1 cellular context compared by ENCODE assay signal in the genomic region with DNA sequence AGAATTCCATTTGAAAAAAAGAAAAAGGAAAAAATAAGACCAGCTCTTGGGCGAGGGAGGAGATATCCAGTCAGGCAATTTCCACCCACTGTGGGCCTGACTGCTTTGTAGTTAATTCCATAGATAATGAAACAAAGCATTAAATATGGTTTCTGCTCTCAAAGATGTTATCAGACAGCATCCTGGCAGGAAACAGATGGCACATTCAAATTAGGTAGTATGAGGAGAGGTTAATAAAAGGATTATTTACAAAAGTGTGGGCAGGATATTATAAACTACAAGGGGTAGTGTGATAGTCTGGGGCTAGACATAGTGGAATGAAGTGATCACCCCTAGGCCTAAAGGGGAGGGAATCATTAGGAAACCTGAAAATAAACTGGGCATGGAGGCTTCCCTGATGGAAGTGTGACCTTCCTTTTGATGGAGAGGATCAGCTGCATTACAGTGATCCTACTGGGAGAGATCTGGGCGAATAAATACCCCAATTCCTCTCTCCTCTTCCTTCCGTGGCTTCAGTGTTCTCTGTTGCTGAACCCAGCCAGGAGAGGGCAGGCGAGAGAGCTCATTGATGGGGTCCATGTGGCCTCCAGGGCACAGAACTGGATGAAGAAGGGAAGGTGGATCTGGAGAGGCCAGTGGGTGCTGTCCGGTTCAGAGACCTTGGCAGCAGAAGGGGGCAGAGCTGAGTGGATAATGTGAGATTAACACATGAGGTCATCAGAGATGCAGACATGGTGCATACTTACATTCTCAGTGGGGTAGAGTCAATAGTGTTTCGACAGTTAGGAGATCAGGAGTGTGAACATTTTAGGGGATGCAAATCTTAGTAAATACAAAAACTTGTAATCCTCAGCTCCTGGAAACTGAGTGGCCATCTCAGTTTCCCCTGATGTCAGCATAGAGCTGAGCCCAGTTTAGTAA.
TF ChIP-seq lines count a peak whose summit lies in the region.

No MANE protein-coding gene starts in this region.

TF ChIP-seq in SK-N-SH, 30 proteins besides CTCF, POLR2A, EP300 and RAD21 (continued from another document):
- TF ChIP-seq NFIC (IDR thresholded peaks at IDR 0.05; ENCODE audit: borderline replicate concordance) = no peak
- peak; percentile 82 for TF ChIP-seq RCOR1 (IDR thresholded peaks at IDR 0.05; ENCODE audit: low read length)
- no peak for TF ChIP-seq GABPA (IDR thresholded peaks at IDR 0.05; ENCODE audit: low read depth)
- TF ChIP-seq EZH2phosphoT487 (IDR thresholded peaks at IDR 0.05; ENCODE audit: borderline replicate concordance, low read depth) = no peak
- TF ChIP-seq SIN3A (IDR thresholded peaks at IDR 0.05; ENCODE audit: borderline replicate concordance, low read depth, low read length) = no peak
- TF ChIP-seq IRF3 (IDR thresholded peaks at IDR 0.05; ENCODE audit: low read depth, low read length) = no peak
- TF ChIP-seq NRF1 (IDR thresholded peaks at IDR 0.05; ENCODE audit: low read depth, low read length) = no peak
- no peak for TF ChIP-seq USF2 (IDR thresholded peaks at IDR 0.05; ENCODE audit: borderline replicate concordance, low read depth, low read length)
- TF ChIP-seq MAX (IDR thresholded peaks at IDR 0.05; ENCODE audit: low read depth) = no peak
- no peak for TF ChIP-seq POLR2AphosphoS5 (IDR thresholded peaks at IDR 0.05; ENCODE audit: low read depth, low read length)
- TF ChIP-seq SMC3 (IDR thresholded peaks at IDR 0.05; ENCODE audit: low read depth, low read length) = no peak; the same call in 1 of the 2 replicates
- no peak for TF ChIP-seq TAF1 (IDR thresholded peaks at IDR 0.05; ENCODE audit: borderline replicate concordance, low read depth, low read length)
- no peak for TF ChIP-seq RXRA (IDR thresholded peaks at IDR 0.05; ENCODE audit: borderline replicate concordance, low read depth)
- no peak for TF ChIP-seq ELF1 (IDR thresholded peaks at IDR 0.05)
- no peak for TF ChIP-seq ZBTB33 (IDR thresholded peaks at IDR 0.05; ENCODE audit: borderline replicate concordance, low read depth)
- TF ChIP-seq FOSL2 (IDR thresholded peaks at IDR 0.05; ENCODE audit: borderline replicate concordance, low read depth) = no peak
- no peak; the same call in 1 of the 2 replicates for TF ChIP-seq RFX5 (IDR thresholded peaks at IDR 0.05; ENCODE audit: low read length)
- TF ChIP-seq GATA2 (CRISPR knock-in tag; IDR thresholded peaks at IDR 0.05) = peak; percentile 89
- TF ChIP-seq MEF2A (IDR thresholded peaks at IDR 0.05; ENCODE audit: borderline replicate concordance, low read depth) = no peak
- no peak for TF ChIP-seq FOXJ3 (CRISPR knock-in tag; IDR thresholded peaks at IDR 0.05)
